1 cellular context compared by ENCODE assay signal in genomic region chr1:192741095-192741494, GRCh38.
TF ChIP-seq lines count a peak whose summit lies in the region.

No MANE protein-coding gene starts in this region.

TF ChIP-seq in WTC11, 78 proteins besides CTCF, POLR2A, EP300 and RAD21 (continued from another document):
- TF ChIP-seq ZNF532 (CRISPR knock-in tag; IDR thresholded peaks at IDR 0.05; ENCODE audit: borderline replicate concordance) = no peak
TF ChIP-seq in WTC11: peak in this region for 1.
